ENCODE assay signal across 10 cellular contexts in the genomic region with DNA sequence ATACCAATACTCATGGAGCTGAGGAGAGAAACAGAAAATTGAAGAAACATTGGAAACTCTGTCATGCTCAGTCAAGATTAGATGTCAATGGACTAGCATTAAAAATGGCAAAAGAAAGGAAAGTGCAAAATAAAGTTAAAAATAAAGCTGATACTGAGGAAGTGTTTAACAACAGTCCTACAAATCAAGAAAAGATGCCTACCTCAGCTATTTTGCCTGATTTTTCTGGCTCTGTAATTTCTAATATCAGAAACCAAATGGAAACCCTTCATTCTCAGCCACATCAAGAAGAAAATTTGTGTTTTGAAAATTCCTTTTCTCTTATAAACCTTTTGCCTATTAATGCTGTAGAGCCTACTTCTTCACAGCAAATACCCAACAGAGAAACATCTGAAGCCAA.
"Had no signal": no experiment of that assay in that cellular context is flagged by ENCODE, and none has a peak within 500 bp of the region (broad histone marks: within the 10 kb centered on the region; RNA-seq: fewer than 3 reads in every experiment).

No MANE protein-coding gene starts in this region.

- H2AFZ ChIP-seq: GM23248 had no signal

- FAIRE-seq: HTR-8/SVneo had no signal

- H3K4me3 ChIP-seq: GM23248, HAP-1 had no signal

- DNase-seq: GM23248, GOT3, H7, HFFc6, Karpas-422, KBM-7 had no signal

- H3K9me3 ChIP-seq: HAP-1 had no signal

- H3K9ac ChIP-seq: GM23248, KMS-11 had no signal

- ATAC-seq: HCT116 had no signal

- H3K4me1 ChIP-seq: HAP-1 had no signal

- H3K4me2 ChIP-seq: KMS-11 had no signal

- H3K27ac ChIP-seq: GM23248, KMS-11 had no signal

- H3K36me3 ChIP-seq: HAP-1 had no signal
